2 cellular contexts compared by ENCODE assay signal in genomic region chr9:27660148-27660547, GRCh38.
"Had no signal": no experiment of that assay in that cellular context is flagged by ENCODE, and none has a peak within 500 bp of the region (broad histone marks: within the 10 kb centered on the region; RNA-seq: fewer than 3 reads in every experiment).

No MANE protein-coding gene starts in this region.

- H3K4me3 ChIP-seq: GM12878 had no signal

- ATAC-seq: GM12878 had no signal

- DNase-seq: GF-D8 had no signal
